9 cellular contexts compared by ENCODE assay signal in the genomic region with DNA sequence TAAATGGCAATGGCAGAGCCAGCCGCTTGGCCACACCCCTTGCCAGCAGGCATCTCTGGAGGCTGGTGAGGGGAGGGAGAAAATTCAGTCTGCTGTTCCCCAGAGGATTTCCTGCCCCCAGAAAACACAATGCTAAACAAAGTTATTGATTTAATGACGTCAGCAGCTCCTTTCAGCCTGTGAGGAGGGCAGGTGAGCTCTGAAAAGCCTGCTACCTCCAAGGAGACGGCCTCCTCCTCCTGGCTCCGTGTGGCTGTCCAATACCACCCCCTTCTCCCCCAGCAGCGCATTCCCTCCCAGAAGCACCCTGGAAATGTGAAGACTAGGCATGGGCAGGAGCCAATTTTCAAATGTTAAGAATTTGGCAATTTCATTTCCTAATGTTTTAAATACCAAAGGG.
DNase-seq lines count a peak whose midpoint lies in the region; ATAC-seq and TF ChIP-seq lines count a peak whose summit lies in the region.
"Had no signal": no experiment of that assay in that cellular context is flagged by ENCODE, and none has a peak within 500 bp of the region (broad histone marks: within the 10 kb centered on the region; RNA-seq: fewer than 3 reads in every experiment).

No MANE protein-coding gene starts in this region.

- peak in 2 of 4 donors; percentile 14 to 67 for ATAC-seq in heart left ventricle
- no peak for ATAC-seq in Right ventricle myocardium superior (ENCODE audit: poor library complexity)
- peak in 3 of 4 donors; percentile 11 to 56 (median 25) for ATAC-seq in right lobe of liver
- no peak for ATAC-seq in HG03095 (IDR thresholded peaks at IDR 0.05; ENCODE audit: unreplicated experiment)

- CTCF ChIA-PET in CD4-positive, alpha-beta memory T cell (lab: Charles Lee; ENCODE audit: partially characterized antibody) = no interaction called here

- no peaks in the 10 kb centered on the region for H3K27me3 Mint-ChIP-seq in CD4-positive, alpha-beta memory T cell
- H3K27me3 Mint-ChIP-seq: activated CD4-positive, alpha-beta T cell treated with anti-CD3 and anti-CD28 coated beads, Interleukin-2, amount 10 ng/mL, durations not matched to agents 7 days and 5 days had no signal

- no peaks in the 10 kb centered on the region for H3K27me3 ChIP-seq in heart left ventricle
- no peaks in the 10 kb centered on the region for H3K27me3 ChIP-seq in ascending aorta
- H3K27me3 ChIP-seq in right lobe of liver = no peaks in the 10 kb centered on the region
- no peaks in the 10 kb centered on the region for H3K27me3 ChIP-seq in CD4-positive, alpha-beta memory T cell (ENCODE audit: insufficient read depth, low read length)

- H3K9me3 ChIP-seq in heart left ventricle = no peaks in the 10 kb centered on the region
- H3K9me3 ChIP-seq in ascending aorta = no peaks in the 10 kb centered on the region
- no peaks in the 10 kb centered on the region for H3K9me3 ChIP-seq in right lobe of liver
- H3K9me3 ChIP-seq in CD4-positive, alpha-beta memory T cell (ENCODE audit: control insufficient read depth in 1 of 2, low read length in 2 of 2) = no peaks in the 10 kb centered on the region

- H3K4me3 Mint-ChIP-seq in CD4-positive, alpha-beta memory T cell = no peak overlapping the region
- H3K4me3 Mint-ChIP-seq: activated CD4-positive, alpha-beta T cell treated with anti-CD3 and anti-CD28 coated beads, Interleukin-2, amount 10 ng/mL, durations not matched to agents 7 days and 5 days had no signal

- H3K4me1 ChIP-seq in heart left ventricle = peaks cover 0 to 34% (median 17%) of the 10 kb centered on the region in 12 donors
- H3K4me1 ChIP-seq in ascending aorta = peaks cover 10 to 32% of the 10 kb centered on the region in 2 donors
- H3K4me1 ChIP-seq in right lobe of liver = no peaks in the 10 kb centered on the region
- peaks cover 6% of the 10 kb centered on the region for H3K4me1 ChIP-seq in CD4-positive, alpha-beta memory T cell (ENCODE audit: insufficient read depth, low read length)

- WGBS in heart left ventricle, 4 donors = 56 to 71% (median 65%) methylated on average over 5 of the region's 5 CpGs
- WGBS in right lobe of liver (ENCODE audit: insufficient coverage, low coverage, low lambda C conversion rate, missing lambda C conversion rate) = 63% methylated on average over 4 of the region's 5 CpGs

- POLR2A ChIA-PET in CD4-positive, alpha-beta memory T cell (lab: Charles Lee; ENCODE audit: partially characterized antibody) = no interaction called here

- H3K4me3 ChIP-seq in heart left ventricle (no peak overlapping the region), ascending aorta (no peak overlapping the region), right lobe of liver (no peak overlapping the region)
- no peak overlapping the region for H3K4me3 ChIP-seq in CD4-positive, alpha-beta memory T cell (ENCODE audit: low read length in 2 of 2)

- H3K9me3 Mint-ChIP-seq in CD4-positive, alpha-beta memory T cell = no peaks in the 10 kb centered on the region
- H3K9me3 Mint-ChIP-seq: activated CD4-positive, alpha-beta T cell treated with anti-CD3 and anti-CD28 coated beads, Interleukin-2, amount 10 ng/mL, durations not matched to agents 7 days and 5 days had no signal

- H3K27ac ChIP-seq in heart left ventricle (peak overlapping the region in 9 of 12 donors; percentile 10 to 80 (median 50)), ascending aorta (peak overlapping the region; percentile 81 to 82), right lobe of liver (no peak overlapping the region)
- no peak overlapping the region for H3K27ac ChIP-seq in CD4-positive, alpha-beta memory T cell (ENCODE audit: low read depth, low read length)

- peaks cover 0 to 4% of the 10 kb centered on the region in 2 donors for H3K36me3 Mint-ChIP-seq in CD4-positive, alpha-beta memory T cell

- TF ChIP-seq CTCF in heart left ventricle (IDR thresholded peaks at IDR 0.05) (no peak), ascending aorta (IDR thresholded peaks at IDR 0.05) (no peak), right lobe of liver (IDR thresholded peaks at IDR 0.05) (no peak)

- no peak overlapping the region for H3K27ac Mint-ChIP-seq in CD4-positive, alpha-beta memory T cell
- H3K27ac Mint-ChIP-seq: activated CD4-positive, alpha-beta T cell treated with anti-CD3 and anti-CD28 coated beads, Interleukin-2, amount 10 ng/mL, durations not matched to agents 7 days and 5 days had no signal

- no peak for TF ChIP-seq POLR2A in heart left ventricle (IDR thresholded peaks at IDR 0.05)
- no peak for TF ChIP-seq POLR2A in right lobe of liver (IDR thresholded peaks at IDR 0.05)

- H3K36me3 ChIP-seq in heart left ventricle (no peaks in the 10 kb centered on the region), ascending aorta (no peaks in the 10 kb centered on the region), right lobe of liver (no peaks in the 10 kb centered on the region)
- no peaks in the 10 kb centered on the region for H3K36me3 ChIP-seq in CD4-positive, alpha-beta memory T cell (ENCODE audit: insufficient read depth, low read length)

- intact Hi-C loops in heart left ventricle (cut with DNase I) (no loop called here), Right ventricle myocardium superior (cut with DNase I) (no loop called here), ascending aorta (cut with DNase I) (loop anchor here (10.0 kb wide), 1 partner anchor 418 kb away; no protein-coding TSS in a partner anchor), right lobe of liver (cut with DNase I) (no loop called here)
- intact Hi-C loops in CD4-positive, alpha-beta memory T cell (cut with micrococcal nuclease) = no loop called here

- H3K4me1 Mint-ChIP-seq in CD4-positive, alpha-beta memory T cell = peaks cover 4 to 28% (median 17%) of the 10 kb centered on the region in 4 donors

- DNase-seq in heart left ventricle (peak in 2 of 5 donors; percentile 13 to 38), Right ventricle myocardium superior (no peak), ascending aorta (ENCODE audit: low spot score in 2 of 2) (peak in 1 of 2 donors; percentile 75), right lobe of liver (no peak), AG20443 (ENCODE audit: low spot score) (no peak)
- DNase-seq in CD4-positive, alpha-beta memory T cell = no peak
- DNase-seq in stimulated activated CD4-positive, alpha-beta T cell treated with anti-CD3 and anti-CD28 coated beads, Interleukin-4, amount 100 ng/mL, for 24 hours = no peak
- DNase-seq: activated CD4-positive, alpha-beta T cell treated with anti-CD3 and anti-CD28 coated beads, Interleukin-2, amount 10 ng/mL, durations not matched to agents 7 days and 5 days had no signal

Comparison
In these comparisons a context has a peak if more than half of its experiments do, and no peak if none do; other contexts are left out.
1. ATAC-seq: peak in right lobe of liver (3 of 4); none in Right ventricle myocardium superior (single experiment) and HG03095 (single experiment).
2. H3K27ac ChIP-seq: peak in heart left ventricle (9 of 12) and ascending aorta (2 of 2); none in right lobe of liver (0 of 3) and CD4-positive, alpha-beta memory T cell (single experiment).